1 cellular context compared by ENCODE assay signal in genomic region chr16:52573365-52574104, GRCh38.
TF ChIP-seq lines count a peak whose summit lies in the region.

No MANE protein-coding gene starts in this region.

TF ChIP-seq in HepG2, 621 proteins besides CTCF, POLR2A, EP300 and RAD21 (continued from another document):
- peak; percentile 66; the same call in 1 of the 2 replicates for TF ChIP-seq HMGXB3 (CRISPR knock-in tag; IDR thresholded peaks at IDR 0.05; ENCODE audit: borderline replicate concordance)
- TF ChIP-seq ZNF232 (CRISPR knock-in tag; IDR thresholded peaks at IDR 0.05; ENCODE audit: borderline replicate concordance): peak; percentile 45; the same call in 1 of the 2 replicates
- TF ChIP-seq ZNF205 (CRISPR knock-in tag; IDR thresholded peaks at IDR 0.05): peak; percentile 81; the same call in 1 of the 2 replicates
- TF ChIP-seq ZNF30 (CRISPR knock-in tag; IDR thresholded peaks at IDR 0.05): no peak
- TF ChIP-seq ZNF510 (CRISPR knock-in tag; IDR thresholded peaks at IDR 0.05; ENCODE audit: low read depth): peak; percentile 83
- TF ChIP-seq, protein P1, sequence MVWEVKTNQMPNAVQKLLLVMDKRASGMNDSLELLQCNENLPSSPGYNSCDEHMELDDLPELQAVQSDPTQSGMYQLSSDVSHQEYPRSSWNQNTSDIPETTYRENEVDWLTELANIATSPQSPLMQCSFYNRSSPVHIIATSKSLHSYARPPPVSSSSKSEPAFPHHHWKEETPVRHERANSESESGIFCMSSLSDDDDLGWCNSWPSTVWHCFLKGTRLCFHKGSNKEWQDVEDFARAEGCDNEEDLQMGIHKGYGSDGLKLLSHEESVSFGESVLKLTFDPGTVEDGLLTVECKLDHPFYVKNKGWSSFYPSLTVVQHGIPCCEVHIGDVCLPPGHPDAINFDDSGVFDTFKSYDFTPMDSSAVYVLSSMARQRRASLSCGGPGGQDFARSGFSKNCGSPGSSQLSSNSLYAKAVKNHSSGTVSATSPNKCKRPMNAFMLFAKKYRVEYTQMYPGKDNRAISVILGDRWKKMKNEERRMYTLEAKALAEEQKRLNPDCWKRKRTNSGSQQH (CRISPR knock-in tag; IDR thresholded peaks at IDR 0.05; ENCODE audit: low read depth): peak; percentile 89; the same call in 1 of the 2 replicates
- TF ChIP-seq ZNF12 (CRISPR knock-in tag; IDR thresholded peaks at IDR 0.05): peak; percentile 85; the same call in 1 of the 2 replicates
- peak; percentile 83; the same call in 1 of the 2 replicates for TF ChIP-seq ZNF709 (CRISPR knock-in tag; IDR thresholded peaks at IDR 0.05)
- TF ChIP-seq ZSCAN9 (CRISPR knock-in tag; IDR thresholded peaks at IDR 0.05; ENCODE audit: borderline replicate concordance): no peak; the same call in 1 of the 2 replicates
- no peak for TF ChIP-seq MXD3 (CRISPR knock-in tag; IDR thresholded peaks at IDR 0.05)
- no peak for TF ChIP-seq NR0B2 (CRISPR knock-in tag; IDR thresholded peaks at IDR 0.05)
- no peak for TF ChIP-seq MTF1 (CRISPR knock-in tag; IDR thresholded peaks at IDR 0.05)
- peak in 1 of 2 experiments; percentile 32; a peak in 1 of 4 replicates for TF ChIP-seq NR2F1 (CRISPR knock-in tag; IDR thresholded peaks at IDR 0.05)
- TF ChIP-seq ZNF468 (CRISPR knock-in tag; IDR thresholded peaks at IDR 0.05): no peak
- TF ChIP-seq ZNF704 (CRISPR knock-in tag; IDR thresholded peaks at IDR 0.05; ENCODE audit: borderline replicate concordance): no peak
- TF ChIP-seq, protein P2, sequence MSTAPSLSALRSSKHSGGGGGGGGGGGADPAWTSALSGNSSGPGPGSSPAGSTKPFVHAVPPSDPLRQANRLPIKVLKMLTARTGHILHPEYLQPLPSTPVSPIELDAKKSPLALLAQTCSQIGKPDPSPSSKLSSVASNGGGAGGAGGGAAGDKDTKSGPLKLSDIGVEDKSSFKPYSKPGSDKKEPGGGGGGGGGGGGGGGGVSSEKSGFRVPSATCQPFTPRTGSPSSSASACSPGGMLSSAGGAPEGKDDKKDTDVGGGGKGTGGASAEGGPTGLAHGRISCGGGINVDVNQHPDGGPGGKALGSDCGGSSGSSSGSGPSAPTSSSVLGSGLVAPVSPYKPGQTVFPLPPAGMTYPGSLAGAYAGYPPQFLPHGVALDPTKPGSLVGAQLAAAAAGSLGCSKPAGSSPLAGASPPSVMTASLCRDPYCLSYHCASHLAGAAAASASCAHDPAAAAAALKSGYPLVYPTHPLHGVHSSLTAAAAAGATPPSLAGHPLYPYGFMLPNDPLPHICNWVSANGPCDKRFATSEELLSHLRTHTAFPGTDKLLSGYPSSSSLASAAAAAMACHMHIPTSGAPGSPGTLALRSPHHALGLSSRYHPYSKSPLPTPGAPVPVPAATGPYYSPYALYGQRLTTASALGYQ (CRISPR knock-in tag; IDR thresholded peaks at IDR 0.05): peak; percentile 71; the same call in 1 of the 2 replicates
- TF ChIP-seq MED13 (CRISPR knock-in tag; IDR thresholded peaks at IDR 0.05): no peak
- TF ChIP-seq ZNF3 (CRISPR knock-in tag; IDR thresholded peaks at IDR 0.05): peak; percentile 46; the same call in 1 of the 2 replicates
- peak; percentile 71 for TF ChIP-seq ZNF644 (CRISPR knock-in tag; IDR thresholded peaks at IDR 0.05; ENCODE audit: low read depth)
- no peak for TF ChIP-seq HCFC1 (IDR thresholded peaks at IDR 0.05; ENCODE audit: low read depth, low read length)
- TF ChIP-seq KLF11 (CRISPR knock-in tag; IDR thresholded peaks at IDR 0.05): 0 out of 2 replicates have a peak, but pooled peaks have one; percentile 33
- TF ChIP-seq GATAD1 (CRISPR knock-in tag; IDR thresholded peaks at IDR 0.05): peak; percentile 70; the same call in 1 of the 2 replicates
- TF ChIP-seq, protein P3, sequence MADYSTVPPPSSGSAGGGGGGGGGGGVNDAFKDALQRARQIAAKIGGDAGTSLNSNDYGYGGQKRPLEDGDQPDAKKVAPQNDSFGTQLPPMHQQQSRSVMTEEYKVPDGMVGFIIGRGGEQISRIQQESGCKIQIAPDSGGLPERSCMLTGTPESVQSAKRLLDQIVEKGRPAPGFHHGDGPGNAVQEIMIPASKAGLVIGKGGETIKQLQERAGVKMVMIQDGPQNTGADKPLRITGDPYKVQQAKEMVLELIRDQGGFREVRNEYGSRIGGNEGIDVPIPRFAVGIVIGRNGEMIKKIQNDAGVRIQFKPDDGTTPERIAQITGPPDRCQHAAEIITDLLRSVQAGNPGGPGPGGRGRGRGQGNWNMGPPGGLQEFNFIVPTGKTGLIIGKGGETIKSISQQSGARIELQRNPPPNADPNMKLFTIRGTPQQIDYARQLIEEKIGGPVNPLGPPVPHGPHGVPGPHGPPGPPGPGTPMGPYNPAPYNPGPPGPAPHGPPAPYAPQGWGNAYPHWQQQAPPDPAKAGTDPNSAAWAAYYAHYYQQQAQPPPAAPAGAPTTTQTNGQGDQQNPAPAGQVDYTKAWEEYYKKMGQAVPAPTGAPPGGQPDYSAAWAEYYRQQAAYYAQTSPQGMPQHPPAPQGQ (CRISPR knock-in tag; IDR thresholded peaks at IDR 0.05; ENCODE audit: borderline replicate concordance): no peak
- peak; percentile 71 for TF ChIP-seq NR2C2 (CRISPR knock-in tag; IDR thresholded peaks at IDR 0.05; ENCODE audit: borderline replicate concordance)
- TF ChIP-seq SYNCRIP (IDR thresholded peaks at IDR 0.05; ENCODE audit: insufficient read depth, low read depth, low read length): no peak
- TF ChIP-seq, protein P4, sequence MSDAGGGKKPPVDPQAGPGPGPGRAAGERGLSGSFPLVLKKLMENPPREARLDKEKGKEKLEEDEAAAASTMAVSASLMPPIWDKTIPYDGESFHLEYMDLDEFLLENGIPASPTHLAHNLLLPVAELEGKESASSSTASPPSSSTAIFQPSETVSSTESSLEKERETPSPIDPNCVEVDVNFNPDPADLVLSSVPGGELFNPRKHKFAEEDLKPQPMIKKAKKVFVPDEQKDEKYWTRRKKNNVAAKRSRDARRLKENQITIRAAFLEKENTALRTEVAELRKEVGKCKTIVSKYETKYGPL (CRISPR knock-in tag; IDR thresholded peaks at IDR 0.05): no peak
- no peak for TF ChIP-seq KAT2B (IDR thresholded peaks at IDR 0.05; ENCODE audit: borderline replicate concordance, low read depth, low read length)
- peak; percentile 73; the same call in 1 of the 2 replicates for TF ChIP-seq MYPOP (CRISPR knock-in tag; IDR thresholded peaks at IDR 0.05)
- TF ChIP-seq DR1 (CRISPR knock-in tag; IDR thresholded peaks at IDR 0.05): no peak
- TF ChIP-seq TAF15 (IDR thresholded peaks at IDR 0.05; ENCODE audit: low read depth, low read length, poor library complexity, severe bottlenecking): no peak
- no peak for TF ChIP-seq ZNF879 (CRISPR knock-in tag; IDR thresholded peaks at IDR 0.05)
